ENCODE assay signal across 8 cellular contexts in the genomic region with DNA sequence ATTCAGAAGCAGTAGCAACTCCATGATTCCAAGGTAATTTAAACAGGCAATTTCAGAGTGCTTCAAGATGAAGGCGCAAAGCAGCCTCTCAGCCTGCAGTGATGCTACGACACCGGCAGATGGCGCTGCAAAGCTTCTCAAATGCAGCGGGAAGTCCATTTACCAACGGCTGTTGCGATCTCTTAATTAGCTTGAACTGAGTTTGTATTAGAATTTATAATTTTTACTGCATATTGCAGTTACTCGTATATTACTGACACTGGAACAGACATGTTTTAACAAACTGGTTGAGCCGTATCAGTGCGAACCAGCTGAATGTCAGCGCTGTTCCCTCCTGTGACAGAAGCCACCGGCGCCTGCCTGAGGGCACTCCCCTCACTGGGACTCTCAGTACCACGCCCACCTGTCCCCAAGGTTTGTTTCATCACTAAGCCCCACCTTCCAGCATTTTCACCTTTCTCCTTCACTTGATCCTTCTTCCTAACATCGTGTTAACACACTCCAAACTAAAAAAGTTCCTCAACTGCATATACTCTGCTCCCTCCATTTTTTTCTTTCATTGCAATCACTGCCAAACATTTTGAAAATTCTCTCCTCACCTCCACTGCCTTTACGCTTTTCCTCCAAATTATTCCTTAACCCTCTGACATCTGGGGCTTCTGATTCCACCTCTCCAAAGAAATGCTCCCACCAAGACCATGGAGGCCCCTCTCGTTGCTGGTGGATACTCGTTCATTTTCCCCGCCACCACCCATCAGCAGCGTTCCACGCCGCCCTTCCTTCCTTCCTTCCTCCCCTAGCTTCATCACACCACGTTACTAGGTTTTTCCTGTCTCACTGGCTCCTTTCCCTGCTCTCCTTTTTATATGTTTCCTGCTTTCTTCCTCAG. TPM values are rescaled to one million over a fixed set of nuclear protein-coding genes. Genes with fewer than 3 reads are reported as not detected.
DNase-seq lines count a peak whose midpoint lies in the region; ATAC-seq and TF ChIP-seq lines count a peak whose summit lies in the region.

No MANE protein-coding gene starts in this region.

- TF ChIP-seq CTCF in mucosa of descending colon (IDR thresholded peaks at IDR 0.05) = peak; percentile 95

- DNase-seq in GDM1 (lab: John Stamatoyannopoulos, UW) (peak; percentile 72), OCI-M1 (lab: John Stamatoyannopoulos, UW) (peak; percentile 94), activated T-cell treated with anti-CD3 and anti-CD28 coated beads for 4 hours (peak; percentile 76), epithelial cell of prostate (ENCODE audit: low read depth, low spot score) (peak; percentile 44), mucosa of descending colon (peak; percentile 79 to 85 (median 85))
- peak; percentile 23 to 64 for DNase-seq in stimulated activated CD8-positive, alpha-beta memory T cell treated with anti-CD3 and anti-CD28 coated beads, Interleukin-2, amount 100 ng/mL, for 48 hours (ENCODE audit: low read depth in 2 of 2)

- peaks cover 5% of the 10 kb centered on the region for H3K4me1 ChIP-seq in mucosa of descending colon (ENCODE audit: low read depth)

- peak overlapping the region; percentile 91 to 97 (median 96) for H3K27ac Mint-ChIP-seq in IgD-negative memory B cell

- intact Hi-C loops in mucosa of descending colon (cut with DNase I, micrococcal nuclease) = loop anchor here in 1 of 2 donors (5.0 to 10.0 kb wide), 2 partner anchors 59 to 63 kb away; no protein-coding TSS in a partner anchor

- no peak overlapping the region for H3K27ac ChIP-seq in epithelial cell of prostate

- no peaks in the 10 kb centered on the region for H3K36me3 ChIP-seq in mucosa of descending colon (ENCODE audit: low read depth)

- ATAC-seq in mucosa of descending colon (peak; percentile 92), HG03457 (IDR thresholded peaks at IDR 0.05; ENCODE audit: unreplicated experiment) (no peak)

- H3K4me3 Mint-ChIP-seq in IgD-negative memory B cell = peak overlapping the region; percentile 88 to 96 (median 92)

- H3K27me3 Mint-ChIP-seq in IgD-negative memory B cell = no peaks in the 10 kb centered on the region

- no peaks in the 10 kb centered on the region for H3K36me3 Mint-ChIP-seq in IgD-negative memory B cell

- H3K9me3 ChIP-seq in mucosa of descending colon = no peaks in the 10 kb centered on the region

- no peaks in the 10 kb centered on the region for H3K9me3 Mint-ChIP-seq in IgD-negative memory B cell

- peaks cover 25 to 27% (median 26%) of the 10 kb centered on the region in 3 donors for H3K4me1 Mint-ChIP-seq in IgD-negative memory B cell

- no peak overlapping the region for H3K4me3 ChIP-seq in mucosa of descending colon

RNA-seq across cellular contexts. Expression of gene GNL1, which starts 14.5 kb away (rescaled TPM):
- polyA plus RNA-seq in IgD-negative memory B cell = 46.1 TPM
- 10 to 100 TPM; 37.8 to 48.1 (median 45.9) TPM for total RNA-seq in mucosa of descending colon

RNA-seq across cellular contexts. Expression of gene PRR3, which starts 15.3 kb away (rescaled TPM):
- 8.8 TPM for polyA plus RNA-seq in IgD-negative memory B cell
- 1 to 10 TPM; 4.6 to 9.7 (median 5.9) TPM for total RNA-seq in mucosa of descending colon

RNA-seq across cellular contexts. Expression of gene ABCF1, which starts 29.5 kb away (rescaled TPM):
- 33.7 TPM for polyA plus RNA-seq in IgD-negative memory B cell
- total RNA-seq in mucosa of descending colon = 10 to 100 TPM; 43.0 to 56.0 (median 45.8) TPM

RNA-seq across cellular contexts. Expression of gene HLA-E, which starts 52.5 kb away (rescaled TPM):
- polyA plus RNA-seq in IgD-negative memory B cell = 2,343 TPM
- total RNA-seq in mucosa of descending colon = 100 to 1,000 TPM; 316 to 631 (median 383) TPM

Comparison
In these comparisons a context has a peak if more than half of its experiments do, and no peak if none do; other contexts are left out.
1. DNase-seq: peak in every context shown above with its lines; median percentile 94 in OCI-M1; 85 in mucosa of descending colon; 76 in activated T-cell treated with anti-CD3 and anti-CD28 coated beads for 4 hours; 72 in GDM1; 44 in epithelial cell of prostate; 44 in stimulated activated CD8-positive, alpha-beta memory T cell treated with anti-CD3 and anti-CD28 coated beads, Interleukin-2, amount 100 ng/mL, for 48 hours.